ENCODE assay signal across 34 cellular contexts in genomic region chr4:140841186-140841585, GRCh38.
"Had no signal": no experiment of that assay in that cellular context is flagged by ENCODE, and none has a peak within 500 bp of the region (broad histone marks: within the 10 kb centered on the region; RNA-seq: fewer than 3 reads in every experiment).

No MANE protein-coding gene starts in this region.

- H3K4me3 ChIP-seq: adrenal gland, ascending aorta, breast epithelium, cardiac muscle cell, colonic mucosa had no signal

- ATAC-seq: activated CD4-positive, CD25-positive, alpha-beta regulatory T cell treated with anti-CD3 and anti-CD28 coated beads, Interleukin-2, amount 50 U/mL, for 24 hours; activated CD8-positive, alpha-beta T cell treated with anti-CD3 and anti-CD28 coated beads for 36 hours; activated naive CD8-positive, alpha-beta T cell treated with anti-CD3 and anti-CD28 coated beads, Interleukin-2, amount 50 U/mL, for 24 hours; esophagus mucosa; T-helper 17 cell had no signal

- H3K36me3 Mint-ChIP-seq: activated naive CD4-positive, alpha-beta T cell treated with anti-CD3 and anti-CD28 coated beads, Interleukin-2, amount 50 U/mL, for 24 hours; activated naive CD8-positive, alpha-beta T cell treated with anti-CD3 and anti-CD28 coated beads for 36 hours had no signal

- H3K9me3 ChIP-seq: adrenal gland, ascending aorta, breast epithelium, colonic mucosa had no signal

- H3K27me3 ChIP-seq: adrenal gland, ascending aorta, breast epithelium, cardiac muscle cell, colonic mucosa had no signal

- H3K4me1 ChIP-seq: adrenal gland, ascending aorta, breast epithelium, colonic mucosa had no signal

- H3K27ac Mint-ChIP-seq: activated B cell treated with CpG ODN at 0.5 μM for 24 hours; activated CD8-positive, alpha-beta T cell treated with anti-CD3 and anti-CD28 coated beads for 36 hours; activated naive CD4-positive, alpha-beta T cell treated with anti-CD3 and anti-CD28 coated beads for 36 hours; activated naive CD4-positive, alpha-beta T cell treated with anti-CD3 and anti-CD28 coated beads, Interleukin-2, amount 50 U/mL, for 24 hours; activated naive CD8-positive, alpha-beta T cell treated with anti-CD3 and anti-CD28 coated beads for 36 hours; activated naive CD8-positive, alpha-beta T cell treated with anti-CD3 and anti-CD28 coated beads, Interleukin-2, amount 50 U/mL, for 24 hours; activated T-helper 1 cell treated with anti-CD3 and anti-CD28 coated beads, Interleukin-12 subunit alpha, Interleukin-12 subunit beta, Interleukin-2, Interleukin-4 antibody, amounts not matched to agents 30 ng/mL and 10 ng/mL and 1 ng/mL, durations not matched to agents 14 hours and 24 hours and 36 hours; activated T-helper 2 cell treated with anti-CD3 and anti-CD28 coated beads, Interferon-gamma antibody, Interleukin-2, Interleukin-4, amounts not matched to agents 10 μg/mL and 5 μg/mL and 100 μg/mL, durations not matched to agents 14 hours and 24 hours and 36 hours; T-helper 17 cell; T-helper 2 cell treated with Interferon-gamma antibody and Interleukin-4, amounts not matched to agents 5 μg/mL and 100 μg/mL, for 36 hours had no signal

- H3K9me3 Mint-ChIP-seq: activated CD8-positive, alpha-beta T cell treated with anti-CD3 and anti-CD28 coated beads for 36 hours; activated naive CD4-positive, alpha-beta T cell treated with anti-CD3 and anti-CD28 coated beads for 36 hours; activated naive CD4-positive, alpha-beta T cell treated with anti-CD3 and anti-CD28 coated beads, Interleukin-2, amount 50 U/mL, for 24 hours; activated naive CD8-positive, alpha-beta T cell treated with anti-CD3 and anti-CD28 coated beads for 36 hours; activated naive CD8-positive, alpha-beta T cell treated with anti-CD3 and anti-CD28 coated beads, Interleukin-2, amount 50 U/mL, for 24 hours; activated T-helper 1 cell treated with anti-CD3 and anti-CD28 coated beads, Interleukin-12 subunit alpha, Interleukin-12 subunit beta, Interleukin-2, Interleukin-4 antibody, amounts not matched to agents 30 ng/mL and 10 ng/mL and 1 ng/mL, durations not matched to agents 14 hours and 24 hours and 36 hours; activated T-helper 2 cell treated with anti-CD3 and anti-CD28 coated beads, Interferon-gamma antibody, Interleukin-2, Interleukin-4, amounts not matched to agents 10 μg/mL and 5 μg/mL and 100 μg/mL, durations not matched to agents 14 hours and 24 hours and 36 hours; T-helper 2 cell treated with Interferon-gamma antibody and Interleukin-4, amounts not matched to agents 5 μg/mL and 100 μg/mL, for 36 hours had no signal

- H3K27me3 Mint-ChIP-seq: activated B cell treated with CpG ODN at 0.5 μM for 24 hours had no signal

- H3K27ac ChIP-seq: adrenal gland, ascending aorta, breast epithelium, cardiac muscle cell, colonic mucosa, WERI-Rb-1 had no signal

- H3K4me3 Mint-ChIP-seq: activated B cell treated with CpG ODN at 0.5 μM for 24 hours; activated CD8-positive, alpha-beta T cell treated with anti-CD3 and anti-CD28 coated beads for 36 hours; activated naive CD4-positive, alpha-beta T cell treated with anti-CD3 and anti-CD28 coated beads for 36 hours; activated naive CD4-positive, alpha-beta T cell treated with anti-CD3 and anti-CD28 coated beads, Interleukin-2, amount 50 U/mL, for 24 hours; activated naive CD8-positive, alpha-beta T cell treated with anti-CD3 and anti-CD28 coated beads for 36 hours; activated naive CD8-positive, alpha-beta T cell treated with anti-CD3 and anti-CD28 coated beads, Interleukin-2, amount 50 U/mL, for 24 hours; activated T-helper 1 cell treated with anti-CD3 and anti-CD28 coated beads, Interleukin-12 subunit alpha, Interleukin-12 subunit beta, Interleukin-2, Interleukin-4 antibody, amounts not matched to agents 30 ng/mL and 10 ng/mL and 1 ng/mL, durations not matched to agents 14 hours and 24 hours and 36 hours; brain; T-helper 17 cell; T-helper 2 cell treated with Interferon-gamma antibody and Interleukin-4, amounts not matched to agents 5 μg/mL and 100 μg/mL, for 36 hours had no signal

- DNase-seq: activated B cell treated with CpG ODN at 0.5 μM for 24 hours; activated CD4-positive, alpha-beta T cell treated with anti-CD3 and anti-CD28 coated beads for 48 hours; activated CD4-positive, alpha-beta T cell treated with anti-CD3 and anti-CD28 coated beads, Interleukin-2, amount 50 U/mL, for 1 hour; activated CD4-positive, alpha-beta T cell treated with anti-CD3 and anti-CD28 coated beads, Interleukin-2, amount 50 U/mL, for 48 hours; activated CD8-positive, alpha-beta memory T cell treated with anti-CD3 and anti-CD28 coated beads for 24 hours; activated CD8-positive, alpha-beta memory T cell treated with anti-CD3 and anti-CD28 coated beads, Interleukin-2, amount 50 U/mL, for 4 hours; activated CD8-positive, alpha-beta T cell treated with anti-CD3 and anti-CD28 coated beads for 36 hours; activated effector memory CD4-positive, alpha-beta T cell treated with anti-CD3 and anti-CD28 coated beads, Interleukin-2, amount 50 U/mL, for 16 hours; activated naive CD4-positive, alpha-beta T cell treated with anti-CD3 and anti-CD28 coated beads for 36 hours; activated naive CD8-positive, alpha-beta T cell treated with anti-CD3 and anti-CD28 coated beads for 36 hours; activated naive CD8-positive, alpha-beta T cell treated with anti-CD3 and anti-CD28 coated beads, Interleukin-2, amount 50 U/mL, for 24 hours; activated T-cell treated with anti-CD3 and anti-CD28 coated beads, Interleukin-2, amount 50 U/mL, for 1 hour; activated T-cell treated with anti-CD3 and anti-CD28 coated beads, Interleukin-2, amount 50 U/mL, for 48 hours; adrenal gland; central memory CD4-positive, alpha-beta T cell; cerebellar nuclear complex; colonic mucosa; effector CD8-positive, alpha-beta T cell; foreskin fibroblast; head of caudate nucleus; T-helper 1 cell; T-helper 17 cell; T1000; WERI-Rb-1 had no signal

- H3K36me3 ChIP-seq: adrenal gland, ascending aorta, breast epithelium, cardiac muscle cell, colonic mucosa, WERI-Rb-1 had no signal

- H3K4me1 Mint-ChIP-seq: activated naive CD4-positive, alpha-beta T cell treated with anti-CD3 and anti-CD28 coated beads, Interleukin-2, amount 50 U/mL, for 24 hours; activated naive CD8-positive, alpha-beta T cell treated with anti-CD3 and anti-CD28 coated beads for 36 hours; activated naive CD8-positive, alpha-beta T cell treated with anti-CD3 and anti-CD28 coated beads, Interleukin-2, amount 50 U/mL, for 24 hours; T-helper 17 cell had no signal
